Comparison of ENCODE assay signal across 23 cellular contexts in genomic region chr20:23119456-23120216, GRCh38. TPM values are rescaled to one million over a fixed set of nuclear protein-coding genes. Genes with fewer than 3 reads are reported as not detected.
DNase-seq lines count a peak whose midpoint lies in the region; ATAC-seq and TF ChIP-seq lines count a peak whose summit lies in the region.
"Had no signal": no experiment of that assay in that cellular context is flagged by ENCODE, and none has a peak within 500 bp of the region (broad histone marks: within the 10 kb centered on the region; RNA-seq: fewer than 3 reads in every experiment).

No MANE protein-coding gene starts in this region.

- ATAC-seq in RWPE2 (ENCODE audit: low read depth) (no peak), gastroesophageal sphincter (peak; percentile 64), right lobe of liver (peak; percentile 42 to 57 (median 47)), HG03457 (IDR thresholded peaks at IDR 0.05; ENCODE audit: unreplicated experiment) (no peak), HG03520 (IDR thresholded peaks at IDR 0.05; ENCODE audit: unreplicated experiment) (no peak)
- ATAC-seq: activated naive CD4-positive, alpha-beta T cell treated with anti-CD3 and anti-CD28 coated beads, Interleukin-2, amount 50 U/mL, for 72 hours had no signal

- no peaks in the 10 kb centered on the region for H3K27me3 ChIP-seq in RWPE2 (ENCODE audit: insufficient read depth, poor library complexity, severe bottlenecking)
- peaks cover 5% of the 10 kb centered on the region for H3K27me3 ChIP-seq in gastroesophageal sphincter
- H3K27me3 ChIP-seq in right lobe of liver = no peaks in the 10 kb centered on the region
- H3K27me3 ChIP-seq: neural progenitor cell, thyroid gland had no signal

- TF ChIP-seq POLR2A in gastroesophageal sphincter (IDR thresholded peaks at IDR 0.05) = no peak
- TF ChIP-seq POLR2A in right lobe of liver (IDR thresholded peaks at IDR 0.05) = no peak

- WGBS in gastroesophageal sphincter (ENCODE audit: low coverage in 1 of 2), 2 donors = 60 to 80% methylated on average over 1 of the region's 15 CpGs
- 60% methylated on average over 6 of the region's 15 CpGs for WGBS in right lobe of liver (ENCODE audit: insufficient coverage, low coverage, low lambda C conversion rate, missing lambda C conversion rate)

- TF ChIP-seq EP300 in gastroesophageal sphincter (IDR thresholded peaks at IDR 0.05) = no peak

- DNase-seq in RWPE2 (ENCODE audit: low spot score) = peak; percentile 21
- no peak for DNase-seq in right lobe of liver
- DNase-seq in SKM-1 treated with dmso at 0.1 percent for 144 hours (lab: John Stamatoyannopoulos, UW; ENCODE audit: unreplicated experiment) = no peak
- DNase-seq in T-helper 2 cell = no peak
- DNase-seq: activated CD4-positive, alpha-beta T cell treated with anti-CD3 and anti-CD28 coated beads, Interleukin-2, amount 50 U/mL, for 48 hours; activated T-cell treated with anti-CD3 and anti-CD28 coated beads, Interleukin-2, amount 50 U/mL, for 1 hour; DMS79; hypothalamus; islet precursor cell; KG1; NCI-H1092 treated with DMSO at 0.1 percent for 48 hours; NCI-H524 treated with DMSO at 0.1 percent for 48 hours; SHP77; stimulated activated naive B cell treated with anti-CD40 and anti-IgM and Interleukin-4, amounts not matched to agents 10 μg/mL and 1 μg/mL and 100 μg/mL, for 72 hours; T-helper 1 cell; thyroid gland had no signal

- TF ChIP-seq CTCF in RWPE2 (IDR thresholded peaks at IDR 0.05; ENCODE audit: poor library complexity, severe bottlenecking) = no peak
- TF ChIP-seq CTCF in gastroesophageal sphincter (IDR thresholded peaks at IDR 0.05) = no peak
- no peak for TF ChIP-seq CTCF in right lobe of liver (IDR thresholded peaks at IDR 0.05)

- no peaks in the 10 kb centered on the region for H3K9me3 ChIP-seq in RWPE2 (ENCODE audit: severe bottlenecking)
- no peaks in the 10 kb centered on the region for H3K9me3 ChIP-seq in gastroesophageal sphincter
- no peaks in the 10 kb centered on the region for H3K9me3 ChIP-seq in right lobe of liver
- H3K9me3 ChIP-seq: thyroid gland had no signal

- H3K27ac ChIP-seq in RWPE2 (ENCODE audit: poor library complexity, severe bottlenecking) (no peak overlapping the region), gastroesophageal sphincter (peak overlapping the region in 3 of 4 donors; percentile 5 to 32 (median 25)), right lobe of liver (no peak overlapping the region), skin epidermis (peak overlapping the region in 17 of 21 experiments; percentile 1 to 74 (median 53))
- H3K27ac ChIP-seq: neural progenitor cell, VCaP had no signal

- no peaks in the 10 kb centered on the region for H3K4me1 ChIP-seq in RWPE2 (ENCODE audit: insufficient read depth, poor library complexity, severe bottlenecking)
- peaks cover 0 to 9% (median 0%) of the 10 kb centered on the region in 3 donors for H3K4me1 ChIP-seq in gastroesophageal sphincter
- H3K4me1 ChIP-seq in right lobe of liver = no peaks in the 10 kb centered on the region
- H3K4me1 ChIP-seq: neural progenitor cell had no signal

- H3K4me3 ChIP-seq in RWPE2 (ENCODE audit: severe bottlenecking) (no peak overlapping the region), gastroesophageal sphincter (no peak overlapping the region), right lobe of liver (no peak overlapping the region), skin epidermis (no peak overlapping the region)
- H3K4me3 ChIP-seq: neural progenitor cell, thyroid gland had no signal

- no peaks in the 10 kb centered on the region for H3K36me3 ChIP-seq in RWPE2 (ENCODE audit: low read depth)
- no peaks in the 10 kb centered on the region for H3K36me3 ChIP-seq in gastroesophageal sphincter
- H3K36me3 ChIP-seq in right lobe of liver = no peaks in the 10 kb centered on the region
- H3K36me3 ChIP-seq: neural progenitor cell, thyroid gland had no signal

- intact Hi-C loops in right lobe of liver (cut with DNase I) = no loop called here

RNA-seq across cellular contexts. Expression of gene CD93, which starts 33.5 kb away (rescaled TPM):
- total RNA-seq in gastroesophageal sphincter (10 to 100 TPM; 20.4 to 75.4 (median 47.2) TPM), right lobe of liver (10 to 100 TPM in 2 of 6 experiments, 1 to 10 TPM in 4; 3.9 to 21.5 (median 9.2) TPM)

Comparison
In these comparisons a context has a peak if more than half of its experiments do, and no peak if none do; other contexts are left out.
1. ATAC-seq: peak in gastroesophageal sphincter (single experiment) and right lobe of liver (4 of 4); none in RWPE2 (single experiment), HG03457 (single experiment) and HG03520 (single experiment).
2. H3K27ac ChIP-seq: peak in gastroesophageal sphincter (3 of 4) and skin epidermis (17 of 21); none in RWPE2 (single experiment) and right lobe of liver (0 of 3).